In genomic region chr2:74080346-74080745, GRCh38 we compare ENCODE assay signal across 10 cellular contexts.
DNase-seq lines count a peak whose midpoint lies in the region; ATAC-seq and TF ChIP-seq lines count a peak whose summit lies in the region.
"Had no signal": no experiment of that assay in that cellular context is flagged by ENCODE, and none has a peak within 500 bp of the region (broad histone marks: within the 10 kb centered on the region; RNA-seq: fewer than 3 reads in every experiment).

No MANE protein-coding gene starts in this region.

- H3K79me2 ChIP-seq in HCT116 (ENCODE audit: insufficient read depth, low read length) (peaks cover 11% of the 10 kb centered on the region; the same call in 1 of the 2 replicates), PC-3 (ENCODE audit: low read length) (no peaks in the 10 kb centered on the region)

- H3K27ac ChIP-seq in HCT116 (ENCODE audit: low read depth, low read length) (no peak overlapping the region), PC-3 (ENCODE audit: low read length) (no peak overlapping the region)
- H3K27ac ChIP-seq: hepatocyte had no signal

- intact Hi-C loops in HCT116 (cut with micrococcal nuclease) (no loop called here), PC-3 (cut with micrococcal nuclease) (no loop called here)

- BruUV-seq in HCT116 (replicated peaks; lab: Mats Ljungman, UMichigan) (no TSS peak), PC-3 (replicated peaks; lab: Mats Ljungman, UMichigan) (no TSS peak)

- no peak for TF ChIP-seq POLR2A in GM18505 (IDR thresholded peaks at IDR 0.05; ENCODE audit: borderline replicate concordance, extremely low read depth, insufficient read depth, insufficient read length)
- no peak for TF ChIP-seq POLR2A in HCT116 (IDR thresholded peaks at IDR 0.05; ENCODE audit: borderline replicate concordance, extremely low read depth, insufficient read depth, insufficient read length)

- peaks cover 49% of the 10 kb centered on the region for H3K36me3 Mint-ChIP-seq in nephron progenitor cell (ENCODE audit: low read depth)

- H3K4me1 ChIP-seq in HCT116 (ENCODE audit: control insufficient read depth in 1 of 2, insufficient read depth in 2 of 2, low read length in 2 of 2) (no peaks in the 10 kb centered on the region), PC-3 (ENCODE audit: insufficient read depth, low read length) (no peaks in the 10 kb centered on the region)

- RAD21 ChIA-PET in HCT116 (lab: Charles Lee; ENCODE audit: low non-redundant PET in 1 of 2, low total read pairs in 2 of 2, uncharacterized antibody in 2 of 2, unreplicated experiment in 2 of 2): no interaction called here

- CTCF ChIA-PET in HCT116 (lab: Charles Lee): no interaction called here
- CTCF ChIA-PET in PC-3 (lab: Charles Lee): interaction anchor here (0.6 kb wide), 1 partner anchor 258 kb away, joined by 5 read pairs; no protein-coding TSS in a partner anchor

- POLR2A ChIA-PET in HCT116 (lab: Charles Lee) (no interaction called here), PC-3 (lab: Charles Lee; ENCODE audit: unreplicated experiment) (no interaction called here)

- H3K36me3 ChIP-seq in HCT116 (ENCODE audit: control insufficient read depth in 1 of 2, insufficient read depth in 2 of 2, low read length in 2 of 2) (peaks cover 0 to 3% of the 10 kb centered on the region in 2 experiments; a peak in 1 of 4 replicates), PC-3 (ENCODE audit: low read depth, low read length) (peaks cover 8% of the 10 kb centered on the region; the same call in 1 of the 2 replicates)

- H3K4me3 ChIP-seq in HCT116 (replicated peaks in 1 of 2; ENCODE audit: low read depth in 1 of 2, low read length in 2 of 2) (no peak overlapping the region), PC-3 (ENCODE audit: low read length) (no peak overlapping the region)
- H3K4me3 ChIP-seq: hepatocyte had no signal

- peak overlapping the region; percentile 97 for H3K27ac Mint-ChIP-seq in nephron progenitor cell
- H3K27ac Mint-ChIP-seq: activated T-helper 2 cell treated with anti-CD3 and anti-CD28 coated beads, Interferon-gamma antibody, Interleukin-2, Interleukin-4, amounts not matched to agents 10 μg/mL and 5 μg/mL and 100 μg/mL, durations not matched to agents 14 hours and 24 hours and 36 hours had no signal

- no peaks in the 10 kb centered on the region for H3F3A ChIP-seq in PC-3 (ENCODE audit: low read length, unreplicated experiment)

- H3K4me2 ChIP-seq in HCT116 (ENCODE audit: low read length) (no peak overlapping the region), PC-3 (ENCODE audit: low read length) (no peak overlapping the region)
- H3K4me2 ChIP-seq: hepatocyte had no signal

- H3K27me3 Mint-ChIP-seq in nephron progenitor cell (ENCODE audit: low read depth, poor library complexity): no peaks in the 10 kb centered on the region

- no peaks in the 10 kb centered on the region for H3K9me3 Mint-ChIP-seq in nephron progenitor cell
- H3K9me3 Mint-ChIP-seq: activated T-helper 2 cell treated with anti-CD3 and anti-CD28 coated beads, Interferon-gamma antibody, Interleukin-2, Interleukin-4, amounts not matched to agents 10 μg/mL and 5 μg/mL and 100 μg/mL, durations not matched to agents 14 hours and 24 hours and 36 hours had no signal

- H3K4me3 Mint-ChIP-seq in nephron progenitor cell: no peak overlapping the region

- TF ChIP-seq RAD21 in HCT116 (IDR thresholded peaks at IDR 0.05; ENCODE audit: low read depth): peak; percentile 27; the same call in 1 of the 2 replicates

- ATAC-seq in GM18505 (IDR thresholded peaks at IDR 0.05; ENCODE audit: unreplicated experiment) (peak; percentile 26), HCT116 (no peak), PC-3 (no peak)

- H3K9me3 ChIP-seq in HCT116 (ENCODE audit: control insufficient read depth in 1 of 2, insufficient read depth in 1 of 2, low read depth in 1 of 2, low read length in 2 of 2): no peaks in the 10 kb centered on the region
- no peaks in the 10 kb centered on the region for H3K9me3 ChIP-seq in PC-3 (ENCODE audit: low read length)

- H3K27me3 ChIP-seq in HCT116 (ENCODE audit: insufficient read depth, low read length) (no peaks in the 10 kb centered on the region), PC-3 (ENCODE audit: low read length) (no peaks in the 10 kb centered on the region)
- H3K27me3 ChIP-seq: hepatocyte had no signal

- DNase-seq in HCT116 (ENCODE audit: low read depth, low spot score) (no peak), PC-3 (no peak), nephron progenitor cell (no peak), AG08395 (ENCODE audit: low spot score) (no peak), mucosa of gallbladder (ENCODE audit: low spot score) (no peak), amygdala (lab: John Stamatoyannopoulos, UW) (no peak), NCI-H1105 treated with DMSO at 0.1 percent for 48 hours (lab: John Stamatoyannopoulos, UW) (no peak)

- H3K9me2 ChIP-seq in HCT116 (ENCODE audit: insufficient read depth) (no peaks in the 10 kb centered on the region), PC-3 (replicated peaks; ENCODE audit: low read length) (no peaks in the 10 kb centered on the region)

- peaks cover 13% of the 10 kb centered on the region for H3K4me1 Mint-ChIP-seq in nephron progenitor cell

- no peak overlapping the region for H2AFZ ChIP-seq in HCT116 (ENCODE audit: low read depth, low read length, poor library complexity, severe bottlenecking)
- H2AFZ ChIP-seq in PC-3 (ENCODE audit: low read length): no peak overlapping the region
- H2AFZ ChIP-seq: hepatocyte had no signal

- H4K20me1 ChIP-seq in HCT116 (ENCODE audit: insufficient read depth): no peaks in the 10 kb centered on the region
- no peaks in the 10 kb centered on the region for H4K20me1 ChIP-seq in PC-3 (ENCODE audit: low read length)

- H3K9ac ChIP-seq in HCT116 (ENCODE audit: low read length) (no peak overlapping the region), PC-3 (ENCODE audit: low read length) (no peak overlapping the region)

- TF ChIP-seq CTCF in HCT116 (IDR thresholded peaks at IDR 0.05 in 2 of 3, conservative IDR thresholded peaks at IDR 0.05 in 1 of 3; ENCODE audit: borderline replicate concordance in 1 of 3, insufficient read depth in 1 of 3, low read depth in 2 of 3, low read length in 2 of 3) (no peak), PC-3 (conservative IDR thresholded peaks at IDR 0.05; ENCODE audit: low read depth, low read length) (0 out of 2 replicates have a peak, but pooled peaks have one; percentile 13), nephron progenitor cell (IDR thresholded peaks at IDR 0.05) (no peak)

TF ChIP-seq in HCT116, 20 proteins besides CTCF, POLR2A, EP300 and RAD21 (continues in another document):
- TF ChIP-seq REST (IDR thresholded peaks at IDR 0.05; ENCODE audit: low read depth) (no peak), ZBTB33 (IDR thresholded peaks at IDR 0.05; ENCODE audit: extremely low read depth, insufficient replicate concordance, low read length) (no peak), POLR2AphosphoS5 (IDR thresholded peaks at IDR 0.05; ENCODE audit: low read depth, low read length) (no peak), MAX (IDR thresholded peaks at IDR 0.05) (no peak), ZFX (IDR thresholded peaks at IDR 0.05) (no peak), ATF3 (IDR thresholded peaks at IDR 0.05) (no peak), YY1 (IDR thresholded peaks at IDR 0.05; ENCODE audit: extremely low read depth, insufficient replicate concordance, low read depth, low read length) (no peak), SP1 (IDR thresholded peaks at IDR 0.05; ENCODE audit: low read depth) (no peak), EGR1 (IDR thresholded peaks at IDR 0.05; ENCODE audit: low read depth) (no peak)
